Comparison of ENCODE assay signal across 25 cellular contexts in the genomic region with DNA sequence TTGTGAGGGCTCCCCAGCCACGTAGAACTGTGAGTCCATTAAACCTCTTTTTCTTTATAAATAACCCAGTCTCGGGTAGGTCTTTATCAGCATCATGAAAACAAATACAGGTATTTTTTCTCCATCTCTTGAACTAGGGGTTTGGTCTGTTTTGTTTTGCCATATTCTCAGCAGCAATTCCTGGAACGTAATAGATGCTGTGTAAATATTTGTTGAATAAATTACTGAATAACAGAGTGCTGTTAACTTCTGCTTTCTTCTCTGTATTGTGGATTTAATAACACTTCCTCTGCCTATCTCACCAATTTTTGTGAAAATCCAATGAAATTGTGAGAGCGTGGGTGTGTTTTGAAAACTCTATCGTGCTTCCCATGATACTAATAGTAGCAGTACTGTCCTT.
"Had no signal": no experiment of that assay in that cellular context is flagged by ENCODE, and none has a peak within 500 bp of the region (broad histone marks: within the 10 kb centered on the region; RNA-seq: fewer than 3 reads in every experiment).

No MANE protein-coding gene starts in this region.

- FAIRE-seq: kidney, urothelium cell line had no signal

- H3K36me3 Mint-ChIP-seq: naive thymus-derived CD4-positive, alpha-beta T cell; natural killer cell treated with Interleukin-12 subunit alpha and Interleukin-12 subunit beta and Interleukin-15 and Interleukin-18, amount 100 ng/mL, for 72 hours; stimulated activated memory B cell treated with anti-CD40 and anti-IgM and Interleukin-4, amounts not matched to agents 10 μg/mL and 1 μg/mL and 100 μg/mL, for 72 hours had no signal

- H3K9me3 ChIP-seq: left ventricle myocardium inferior, ovary, right atrium auricular region, right lobe of liver, testis, thyroid gland, transverse colon, upper lobe of right lung had no signal

- ATAC-seq: left colon; naive thymus-derived CD4-positive, alpha-beta T cell; natural killer cell treated with Interleukin-12 subunit alpha and Interleukin-12 subunit beta and Interleukin-15 and Interleukin-18, amount 100 ng/mL, for 72 hours; stimulated activated memory B cell treated with anti-CD40 and anti-IgM and Interleukin-4, amounts not matched to agents 10 μg/mL and 1 μg/mL and 100 μg/mL, for 72 hours; stimulated activated naive CD8-positive, alpha-beta T cell treated with anti-CD3 and anti-CD28 coated beads, Interleukin-15, amount 100 ng/mL, for 72 hours; upper lobe of right lung had no signal

- H3K4me1 ChIP-seq: left ventricle myocardium inferior, right atrium auricular region, testis, thyroid gland, transverse colon, upper lobe of right lung had no signal

- H3K36me3 ChIP-seq: left ventricle myocardium inferior, ovary, right atrium auricular region, right lobe of liver, thyroid gland, transverse colon, upper lobe of right lung had no signal

- DNase-seq: hippocampal formation; kidney; left colon; left ventricle myocardium inferior; naive thymus-derived CD4-positive, alpha-beta T cell; ovary; right lobe of liver; stimulated activated CD4-positive, alpha-beta T cell treated with anti-CD3 and anti-CD28 coated beads, Interleukin-1b, Interleukin-23, amount 100 ng/mL, for 48 hours; stimulated activated CD4-positive, alpha-beta T cell treated with anti-CD3 and anti-CD28 coated beads, Interleukin-2, amount 100 ng/mL, for 48 hours; stimulated activated CD4-positive, alpha-beta T cell treated with anti-CD3 and anti-CD28 coated beads, Interleukin-4, amount 100 ng/mL, for 4 hours; stimulated activated CD8-positive, alpha-beta memory T cell treated with anti-CD3 and anti-CD28 coated beads, Interleukin-4, amount 100 ng/mL, for 48 hours; stimulated activated naive CD4-positive, alpha-beta T cell treated with Interleukin-2 at 50 U/mL for 16 hours; stimulated activated naive CD8-positive, alpha-beta T cell treated with anti-CD3 and anti-CD28 coated beads, Interleukin-15, amount 100 ng/mL, for 72 hours; testis; thyroid gland; transverse colon; upper lobe of right lung had no signal

- H3K27me3 ChIP-seq: ovary, right atrium auricular region, right lobe of liver, testis, thyroid gland, transverse colon, upper lobe of right lung had no signal

- H3K4me3 ChIP-seq: left ventricle myocardium inferior, lung, ovary, right atrium auricular region, right lobe of liver, smooth muscle cell, testis, thyroid gland, transverse colon, upper lobe of right lung had no signal

- H3K27ac ChIP-seq: left ventricle myocardium inferior, ovary, right atrium auricular region, right lobe of liver, testis, thyroid gland, transverse colon, upper lobe of right lung had no signal

- H3K9me3 Mint-ChIP-seq: naive thymus-derived CD4-positive, alpha-beta T cell; natural killer cell treated with Interleukin-12 subunit alpha and Interleukin-12 subunit beta and Interleukin-15 and Interleukin-18, amount 100 ng/mL, for 72 hours; stimulated activated memory B cell treated with anti-CD40 and anti-IgM and Interleukin-4, amounts not matched to agents 10 μg/mL and 1 μg/mL and 100 μg/mL, for 72 hours had no signal

- H3K27ac Mint-ChIP-seq: mesothelial cell of epicardium; naive thymus-derived CD4-positive, alpha-beta T cell; natural killer cell treated with Interleukin-12 subunit alpha and Interleukin-12 subunit beta and Interleukin-15 and Interleukin-18, amount 100 ng/mL, for 72 hours; progenitor cell of endocrine pancreas; stimulated activated memory B cell treated with anti-CD40 and anti-IgM and Interleukin-4, amounts not matched to agents 10 μg/mL and 1 μg/mL and 100 μg/mL, for 72 hours; stimulated activated naive CD8-positive, alpha-beta T cell treated with anti-CD3 and anti-CD28 coated beads, Interleukin-15, amount 100 ng/mL, for 72 hours had no signal

- H3K4me2 ChIP-seq: smooth muscle cell had no signal
